Comparison of ENCODE assay signal across 8 cellular contexts in genomic region chr17:28599311-28600184, GRCh38.
DNase-seq lines count a peak whose midpoint lies in the region; ATAC-seq and TF ChIP-seq lines count a peak whose summit lies in the region.

No MANE protein-coding gene starts in this region.

- peak overlapping the region; percentile 78 for H3K4me3 ChIP-seq in mucosa of stomach (ENCODE audit: low read length)

- DNase-seq in NCI-H82 (lab: John Stamatoyannopoulos, UW): peak; percentile 90
- DNase-seq in activated CD8-positive, alpha-beta memory T cell treated with anti-CD3 and anti-CD28 coated beads for 4 hours (ENCODE audit: low read depth in 2 of 2): peak; percentile 38 to 56
- DNase-seq in epidermal melanocyte (ENCODE audit: insufficient read length, low spot score): peak; percentile 60
- DNase-seq in stimulated activated CD8-positive, alpha-beta memory T cell treated with anti-CD3 and anti-CD28 coated beads, Interleukin-4, amount 100 ng/mL, for 48 hours: peak; percentile 78

- H3K9me3 ChIP-seq in mucosa of stomach (ENCODE audit: control insufficient read depth, low read length): no peaks in the 10 kb centered on the region

- H3K27ac ChIP-seq in C4-2B: peak overlapping the region; percentile 84

- H3K27me3 ChIP-seq in mucosa of stomach (ENCODE audit: control insufficient read depth, insufficient read depth, low read length): no peaks in the 10 kb centered on the region

- ATAC-seq in GM19328 (IDR thresholded peaks at IDR 0.05; ENCODE audit: unreplicated experiment) (peak; percentile 36), HG03442 (IDR thresholded peaks at IDR 0.05; ENCODE audit: unreplicated experiment) (peak; percentile 52)

- H3K36me3 ChIP-seq in mucosa of stomach (ENCODE audit: control insufficient read depth, insufficient read depth, low read length): no peaks in the 10 kb centered on the region

- peaks cover 11% of the 10 kb centered on the region for H3K4me1 ChIP-seq in mucosa of stomach (ENCODE audit: control insufficient read depth, insufficient read depth, low read length)

- H3K9ac ChIP-seq in mucosa of stomach (ENCODE audit: low read length): peak overlapping the region; percentile 74

- TF ChIP-seq CTCF in C4-2B (conservative IDR thresholded peaks at IDR 0.05): no peak

Comparison
In these comparisons a context has a peak if more than half of its experiments do, and no peak if none do; other contexts are left out.
1. Peak in every context shown above with its lines: DNase-seq, ATAC-seq, H3K4me3 ChIP-seq and H3K27ac ChIP-seq.